ENCODE assay signal across 25 cellular contexts in the genomic region with DNA sequence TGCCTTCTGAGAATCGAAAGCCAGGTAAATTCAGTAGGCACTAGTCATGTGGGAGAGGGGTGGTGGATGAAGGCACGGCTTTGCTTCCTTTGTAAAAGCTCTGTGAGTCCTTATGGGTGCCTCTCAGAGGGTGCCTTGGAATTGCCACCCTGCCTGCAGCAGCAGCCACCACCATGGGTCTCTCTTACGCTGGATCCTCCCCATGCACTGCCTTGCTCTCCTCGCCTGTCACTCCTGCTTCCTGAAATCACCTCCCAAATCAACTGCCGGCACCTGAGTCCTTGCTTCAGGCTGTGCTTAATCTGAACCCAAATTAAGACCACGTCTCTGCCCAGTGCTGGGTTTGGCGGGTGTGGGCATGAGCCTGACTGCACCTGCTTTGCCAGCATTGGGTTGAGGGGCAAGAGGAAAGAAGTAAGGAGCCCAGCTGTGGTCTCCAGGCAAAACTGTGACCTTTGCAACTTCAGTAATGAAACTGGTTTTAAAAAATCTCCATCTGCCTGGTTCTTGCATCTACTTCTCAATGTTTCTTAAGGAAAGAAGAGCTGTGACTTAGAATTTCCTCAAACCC.
"Had no signal": no experiment of that assay in that cellular context is flagged by ENCODE, and none has a peak within 500 bp of the region (broad histone marks: within the 10 kb centered on the region; RNA-seq: fewer than 3 reads in every experiment).

No MANE protein-coding gene starts in this region.

- H3K4me1 ChIP-seq: gastroesophageal sphincter, heart left ventricle, prostate gland, right atrium auricular region, stomach, thyroid gland had no signal

- H3K27me3 ChIP-seq: right atrium auricular region, thyroid gland had no signal

- DNase-seq: effector CD8-positive, alpha-beta T cell; endodermal cell; foreskin fibroblast; heart left ventricle; kidney; mucosa of descending colon; naive B cell; nucleus accumbens; stimulated activated CD4-positive, alpha-beta T cell treated with anti-CD3 and anti-CD28 coated beads, Interleukin-2, amount 100 ng/mL, for 24 hours; stimulated activated CD4-positive, alpha-beta T cell treated with anti-CD3 and anti-CD28 coated beads, Interleukin-4, amount 100 ng/mL, for 24 hours; stimulated activated naive CD4-positive, alpha-beta T cell treated with Interleukin-2 at 50 U/mL for 16 hours; stomach; thyroid gland; trophoblast cell had no signal

- H2AFZ ChIP-seq: hepatocyte had no signal

- H3K36me3 ChIP-seq: gastroesophageal sphincter, heart left ventricle, prostate gland, right atrium auricular region, stomach, thyroid gland had no signal

- ATAC-seq: esophagus mucosa; gastroesophageal sphincter; heart left ventricle; left lobe of liver; mucosa of descending colon; sciatic nerve; stimulated activated effector memory CD8-positive, alpha-beta T cell treated with anti-CD3 and anti-CD28 coated beads, Interleukin-12 subunit alpha, Interleukin-12 subunit beta, amount 100 ng/mL, for 72 hours had no signal

- H3K4me3 ChIP-seq: gastroesophageal sphincter, heart left ventricle, hepatocyte, lung, mucosa of descending colon, prostate gland, right atrium auricular region, smooth muscle cell, stomach, thyroid gland had no signal

- H3K9me3 ChIP-seq: prostate gland, thyroid gland had no signal

- H3K27ac ChIP-seq: epithelial cell of prostate, gastroesophageal sphincter, heart left ventricle, hepatocyte, prostate gland, right atrium auricular region, stomach, thyroid gland had no signal

- H3K79me2 ChIP-seq: hepatocyte had no signal

- H3K4me2 ChIP-seq: hepatocyte, smooth muscle cell had no signal
